Comparison of ENCODE assay signal across 8 cellular contexts in genomic region chr17:1628856-1629646, GRCh38. TPM values are rescaled to one million over a fixed set of nuclear protein-coding genes. Genes with fewer than 3 reads are reported as not detected.
A peak's percentile ranks its signal among the peaks of the same experiment; 100 is the strongest.
DNase-seq lines count a peak whose midpoint lies in the region; ATAC-seq and TF ChIP-seq lines count a peak whose summit lies in the region.

No MANE protein-coding gene starts in this region.

- DNase-seq in NCI-H1694 treated with DMSO at 0.1 percent for 48 hours (lab: John Stamatoyannopoulos, UW) = peak; percentile 90
- DNase-seq in T-helper 2 cell = peak; percentile 73 to 89 (median 83)
- peak; percentile 73 to 98 (median 96) for DNase-seq in anterior cingulate cortex (lab: John Stamatoyannopoulos, UW)
- DNase-seq in right atrium auricular region (ENCODE audit: low spot score) = peak; percentile 97
- peak; percentile 94 to 97 for DNase-seq in psoas muscle

- ATAC-seq in HG02852 (IDR thresholded peaks at IDR 0.05; ENCODE audit: unreplicated experiment) (peak; percentile 65), psoas muscle (peak; percentile 80 to 85 (median 83))

- no peaks in the 10 kb centered on the region for H3K9me3 ChIP-seq in right atrium auricular region
- no peaks in the 10 kb centered on the region for H3K9me3 ChIP-seq in psoas muscle

- peak; percentile 49 for TF ChIP-seq CTCF in GM12875 (IDR thresholded peaks at IDR 0.05; ENCODE audit: borderline replicate concordance, insufficient read depth, low read depth, low read length)
- peak; percentile 64 to 75 for TF ChIP-seq CTCF in right atrium auricular region (IDR thresholded peaks at IDR 0.05)
- peak; percentile 54 for TF ChIP-seq CTCF in psoas muscle (IDR thresholded peaks at IDR 0.05)

- 0 to 1% (median 1%) methylated on average over 52 to 84 of the region's 84 CpGs for WGBS in psoas muscle, 3 donors
- under 1% methylated on average over 84 of the region's 84 CpGs for WGBS in urinary bladder

- intact Hi-C loops in psoas muscle (cut with DNase I) = loop anchor here (1.0 to 5.0 kb wide), 3 partner anchors 37 to 367 kb away; no protein-coding TSS in a partner anchor

- H3K27me3 ChIP-seq in right atrium auricular region = no peaks in the 10 kb centered on the region
- no peaks in the 10 kb centered on the region for H3K27me3 ChIP-seq in psoas muscle (ENCODE audit: insufficient read depth in 3 of 3, low read length in 2 of 3)

- H3K4me1 ChIP-seq in right atrium auricular region = peaks cover 0 to 21% of the 10 kb centered on the region in 2 donors
- peaks cover 29% of the 10 kb centered on the region for H3K4me1 ChIP-seq in psoas muscle
- H3K4me1 ChIP-seq in urinary bladder (ENCODE audit: insufficient read depth) = no peaks in the 10 kb centered on the region

- H3K36me3 ChIP-seq in right atrium auricular region (no peaks in the 10 kb centered on the region), psoas muscle (ENCODE audit: insufficient read depth in 1 of 2, low read depth in 1 of 2) (peaks cover 0 to 21% of the 10 kb centered on the region in 2 donors), urinary bladder (ENCODE audit: insufficient read depth) (no peaks in the 10 kb centered on the region)

- H3K27ac ChIP-seq in right atrium auricular region = peak overlapping the region; percentile 81 to 94
- H3K27ac ChIP-seq in psoas muscle = peak overlapping the region; percentile 92
- peak overlapping the region; percentile 85 for H3K27ac ChIP-seq in urinary bladder (ENCODE audit: low read depth)

- H3K4me3 ChIP-seq in GM12875 (ENCODE audit: low read depth, low read length) = peak overlapping the region; percentile 95
- peak overlapping the region; percentile 55 to 83 for H3K4me3 ChIP-seq in right atrium auricular region
- H3K4me3 ChIP-seq in psoas muscle = peak overlapping the region; percentile 93
- H3K4me3 ChIP-seq in urinary bladder (ENCODE audit: low read depth, low read length) = peak overlapping the region; percentile 48

RNA-seq across cellular contexts. Expression of gene SLC43A2, which starts 0.4 kb away (rescaled TPM):
- 1 to 10 TPM; 3.6 to 9.8 TPM for total RNA-seq in right atrium auricular region
- total RNA-seq in psoas muscle = 10 to 100 TPM; 10.1 to 70.5 (median 30.0) TPM
- 10 to 100 TPM in 2 of 3 donors, 1 to 10 TPM in 1; 9.5 to 21.7 (median 19.0) TPM for polyA plus RNA-seq in psoas muscle
- total RNA-seq in urinary bladder = 6.8 TPM
- polyA plus RNA-seq in urinary bladder = 19.6 TPM

RNA-seq across cellular contexts. Expression of gene SCARF1, which starts 16.5 kb away (rescaled TPM):
- total RNA-seq in right atrium auricular region (10 to 100 TPM in 1 of 2 donors, 1 to 10 TPM in 1; 8.6 to 14.8 TPM), psoas muscle (1 to 10 TPM; 5.2 to 8.9 (median 6.4) TPM), urinary bladder (10.7 TPM)
- polyA plus RNA-seq in psoas muscle (1 to 10 TPM; 2.0 to 4.9 (median 4.1) TPM), urinary bladder (9.3 TPM)

RNA-seq across cellular contexts. Expression of gene RILP, which starts 20.6 kb away (rescaled TPM):
- total RNA-seq in right atrium auricular region (10 to 100 TPM; 38.6 to 60.7 TPM), psoas muscle (10 to 100 TPM; 23.3 to 44.5 (median 29.8) TPM), urinary bladder (6.5 TPM)
- polyA plus RNA-seq in psoas muscle (10 to 100 TPM; 26.8 to 49.9 (median 39.1) TPM), urinary bladder (16.1 TPM)

RNA-seq across cellular contexts. Expression of gene PRPF8, which starts 55.6 kb away (rescaled TPM):
- total RNA-seq in right atrium auricular region = 100 to 1,000 TPM in 1 of 2 donors, 10 to 100 TPM in 1; 90.1 to 144 TPM
- total RNA-seq in psoas muscle = 100 to 1,000 TPM; 218 to 305 (median 223) TPM
- 100 to 1,000 TPM in 1 of 3 donors, 10 to 100 TPM in 2; 84.8 to 138 (median 90.2) TPM for polyA plus RNA-seq in psoas muscle
- 107 TPM for total RNA-seq in urinary bladder
- 125 TPM for polyA plus RNA-seq in urinary bladder

Comparison
In these comparisons a context has a peak if more than half of its experiments do, and no peak if none do; other contexts are left out.
1. Peak in every context shown above with its lines: DNase-seq, ATAC-seq, H3K4me3 ChIP-seq and H3K27ac ChIP-seq.